In genomic region chr22:19553201-19553600, GRCh38 we compare ENCODE assay signal across 29 cellular contexts.
"Had no signal": no experiment of that assay in that cellular context is flagged by ENCODE, and none has a peak within 500 bp of the region (broad histone marks: within the 10 kb centered on the region; RNA-seq: fewer than 3 reads in every experiment).

No MANE protein-coding gene starts in this region.

- H3K36me3 Mint-ChIP-seq: stimulated activated effector memory CD8-positive, alpha-beta T cell treated with anti-CD3 and anti-CD28 coated beads, Interleukin-12 subunit alpha, Interleukin-12 subunit beta, amount 100 ng/mL, for 72 hours; stimulated activated memory B cell treated with anti-CD40 and anti-IgM and Interleukin-4, amounts not matched to agents 10 μg/mL and 1 μg/mL and 100 μg/mL, for 72 hours; stimulated activated naive B cell treated with anti-CD40 and anti-IgM and Interleukin-4, amounts not matched to agents 10 μg/mL and 1 μg/mL and 100 μg/mL, for 72 hours; type B pancreatic cell had no signal

- H3K4me1 ChIP-seq: stomach, suprapubic skin, testis, tibial artery, tibial nerve, transverse colon, upper lobe of right lung, uterus, vagina had no signal

- FAIRE-seq: urothelium cell line had no signal

- DNase-seq: stimulated activated CD4-positive, alpha-beta T cell treated with anti-CD3 and anti-CD28 coated beads, Interleukin-2, amount 100 ng/mL, for 48 hours; stimulated activated CD4-positive, alpha-beta T cell treated with anti-CD3 and anti-CD28 coated beads, Interleukin-4, amount 100 ng/mL, for 1 hour; stimulated activated CD4-positive, alpha-beta T cell treated with anti-CD3 and anti-CD28 coated beads, Interleukin-4, amount 100 ng/mL, for 24 hours; stimulated activated CD4-positive, alpha-beta T cell treated with anti-CD3 and anti-CD28 coated beads, Interleukin-4, amount 100 ng/mL, for 4 hours; stimulated activated CD8-positive, alpha-beta memory T cell treated with anti-CD3 and anti-CD28 coated beads, Interleukin-4, amount 100 ng/mL, for 48 hours; stimulated activated naive B cell treated with anti-CD40 and anti-IgM and Interleukin-4, amounts not matched to agents 10 μg/mL and 1 μg/mL and 100 μg/mL, for 72 hours; stimulated activated naive CD4-positive, alpha-beta T cell; stimulated activated naive CD4-positive, alpha-beta T cell treated with Interleukin-2 at 50 U/mL for 16 hours; stimulated activated naive CD8-positive, alpha-beta T cell treated with anti-CD3 and anti-CD28 coated beads, Interleukin-15, amount 100 ng/mL, for 72 hours; stimulated activated naive CD8-positive, alpha-beta T cell treated with anti-CD3 and anti-CD28 coated beads, Interleukin-15, Interleukin-2, amounts not matched to agents 100 U/mL and 50 U/mL, for 24 hours; stomach; substantia nigra; testis; thyroid gland; tibial artery; transverse colon; trophoblast cell; upper lobe of left lung; upper lobe of right lung; uterus had no signal

- H3K4me3 ChIP-seq: stomach, suprapubic skin, testis, thoracic aorta, thyroid gland, tibial artery, tibial nerve, transverse colon, upper lobe of left lung, upper lobe of right lung, uterus, vagina had no signal

- H3K36me3 ChIP-seq: stomach, suprapubic skin, thoracic aorta, thyroid gland, tibial artery, tibial nerve, transverse colon, upper lobe of left lung, upper lobe of right lung, uterus, vagina had no signal

- H3K4me3 Mint-ChIP-seq: stimulated activated effector memory CD8-positive, alpha-beta T cell treated with anti-CD3 and anti-CD28 coated beads, Interleukin-12 subunit alpha, Interleukin-12 subunit beta, amount 100 ng/mL, for 72 hours; stimulated activated memory B cell treated with anti-CD40 and anti-IgM and Interleukin-4, amounts not matched to agents 10 μg/mL and 1 μg/mL and 100 μg/mL, for 72 hours; stimulated activated naive B cell treated with anti-CD40 and anti-IgM and Interleukin-4, amounts not matched to agents 10 μg/mL and 1 μg/mL and 100 μg/mL, for 72 hours; stimulated activated naive CD8-positive, alpha-beta T cell treated with anti-CD3 and anti-CD28 coated beads, Interleukin-15, amount 100 ng/mL, for 72 hours; stimulated activated naive CD8-positive, alpha-beta T cell treated with anti-CD3 and anti-CD28 coated beads, Interleukin-15, Interleukin-2, amounts not matched to agents 100 ng/mL and 50 ng/mL, for 24 hours; type B pancreatic cell had no signal

- H3K9me3 Mint-ChIP-seq: stimulated activated effector memory CD8-positive, alpha-beta T cell treated with anti-CD3 and anti-CD28 coated beads, Interleukin-12 subunit alpha, Interleukin-12 subunit beta, amount 100 ng/mL, for 72 hours; stimulated activated memory B cell treated with anti-CD40 and anti-IgM and Interleukin-4, amounts not matched to agents 10 μg/mL and 1 μg/mL and 100 μg/mL, for 72 hours; stimulated activated naive B cell treated with anti-CD40 and anti-IgM and Interleukin-4, amounts not matched to agents 10 μg/mL and 1 μg/mL and 100 μg/mL, for 72 hours; stimulated activated naive CD8-positive, alpha-beta T cell treated with anti-CD3 and anti-CD28 coated beads, Interleukin-15, amount 100 ng/mL, for 72 hours; stimulated activated naive CD8-positive, alpha-beta T cell treated with anti-CD3 and anti-CD28 coated beads, Interleukin-15, Interleukin-2, amounts not matched to agents 100 ng/mL and 50 ng/mL, for 24 hours; type B pancreatic cell had no signal

- H3K27me3 ChIP-seq: suprapubic skin, testis, thyroid gland, tibial nerve, transverse colon, upper lobe of left lung, upper lobe of right lung, uterus, vagina had no signal

- ATAC-seq: stimulated activated effector memory CD8-positive, alpha-beta T cell treated with anti-CD3 and anti-CD28 coated beads, Interleukin-12 subunit alpha, Interleukin-12 subunit beta, amount 100 ng/mL, for 72 hours; stimulated activated memory B cell treated with anti-CD40 and anti-IgM and Interleukin-4, amounts not matched to agents 10 μg/mL and 1 μg/mL and 100 μg/mL, for 72 hours; stimulated activated naive B cell treated with anti-CD40 and anti-IgM and Interleukin-4, amounts not matched to agents 10 μg/mL and 1 μg/mL and 100 μg/mL, for 72 hours; stimulated activated naive CD8-positive, alpha-beta T cell treated with anti-CD3 and anti-CD28 coated beads, Interleukin-15, amount 100 ng/mL, for 72 hours; stimulated activated naive CD8-positive, alpha-beta T cell treated with anti-CD3 and anti-CD28 coated beads, Interleukin-15, Interleukin-2, amounts not matched to agents 100 U/mL and 50 U/mL, for 24 hours; upper lobe of right lung had no signal

- H3K9me3 ChIP-seq: suprapubic skin, testis, thoracic aorta, thyroid gland, tibial artery, transverse colon, uterus, vagina had no signal

- H3K27me3 Mint-ChIP-seq: stimulated activated naive CD8-positive, alpha-beta T cell treated with anti-CD3 and anti-CD28 coated beads, Interleukin-15, amount 100 ng/mL, for 72 hours; type B pancreatic cell had no signal

- H3K27ac Mint-ChIP-seq: stimulated activated effector memory CD8-positive, alpha-beta T cell treated with anti-CD3 and anti-CD28 coated beads, Interleukin-12 subunit alpha, Interleukin-12 subunit beta, amount 100 ng/mL, for 72 hours; stimulated activated memory B cell treated with anti-CD40 and anti-IgM and Interleukin-4, amounts not matched to agents 10 μg/mL and 1 μg/mL and 100 μg/mL, for 72 hours; stimulated activated naive B cell treated with anti-CD40 and anti-IgM and Interleukin-4, amounts not matched to agents 10 μg/mL and 1 μg/mL and 100 μg/mL, for 72 hours; stimulated activated naive CD8-positive, alpha-beta T cell treated with anti-CD3 and anti-CD28 coated beads, Interleukin-15, amount 100 ng/mL, for 72 hours; stimulated activated naive CD8-positive, alpha-beta T cell treated with anti-CD3 and anti-CD28 coated beads, Interleukin-15, Interleukin-2, amounts not matched to agents 100 ng/mL and 50 ng/mL, for 24 hours; type B pancreatic cell had no signal

- H3K27ac ChIP-seq: stomach, suprapubic skin, testis, thoracic aorta, thyroid gland, tibial artery, tibial nerve, transverse colon, upper lobe of left lung, upper lobe of right lung, uterus, vagina had no signal

- H3K4me1 Mint-ChIP-seq: stimulated activated effector memory CD8-positive, alpha-beta T cell treated with anti-CD3 and anti-CD28 coated beads, Interleukin-12 subunit alpha, Interleukin-12 subunit beta, amount 100 ng/mL, for 72 hours; stimulated activated memory B cell treated with anti-CD40 and anti-IgM and Interleukin-4, amounts not matched to agents 10 μg/mL and 1 μg/mL and 100 μg/mL, for 72 hours; stimulated activated naive B cell treated with anti-CD40 and anti-IgM and Interleukin-4, amounts not matched to agents 10 μg/mL and 1 μg/mL and 100 μg/mL, for 72 hours; stimulated activated naive CD8-positive, alpha-beta T cell treated with anti-CD3 and anti-CD28 coated beads, Interleukin-15, amount 100 ng/mL, for 72 hours had no signal
